ENCODE assay signal across 34 cellular contexts in genomic region chr5:2669913-2670312, GRCh38.
"Had no signal": no experiment of that assay in that cellular context is flagged by ENCODE, and none has a peak within 500 bp of the region (broad histone marks: within the 10 kb centered on the region; RNA-seq: fewer than 3 reads in every experiment).

No MANE protein-coding gene starts in this region.

- H3K4me3 ChIP-seq: adrenal gland, body of pancreas, breast epithelium had no signal

- DNase-seq: activated B cell treated with CpG ODN at 0.5 μM for 24 hours; activated CD4-positive, alpha-beta memory T cell treated with anti-CD3 and anti-CD28 coated beads for 36 hours; activated CD4-positive, alpha-beta T cell treated with anti-CD3 and anti-CD28 coated beads for 4 hours; activated CD4-positive, alpha-beta T cell treated with anti-CD3 and anti-CD28 coated beads, Interleukin-2, amount 10 ng/mL, durations not matched to agents 24 days and 14 days; activated CD4-positive, alpha-beta T cell treated with anti-CD3 and anti-CD28 coated beads, Interleukin-2, amount 50 U/mL, for 1 hour; activated CD4-positive, alpha-beta T cell treated with anti-CD3 and anti-CD28 coated beads, Interleukin-2, amount 50 U/mL, for 4 hours; activated CD4-positive, CD25-positive, alpha-beta regulatory T cell treated with anti-CD3 and anti-CD28 coated beads, Interleukin-2, amount 50 U/mL, for 72 hours; activated CD8-positive, alpha-beta memory T cell treated with anti-CD3 and anti-CD28 coated beads, Interleukin-2, amount 50 U/mL, for 4 hours; activated CD8-positive, alpha-beta T cell treated with anti-CD3 and anti-CD28 coated beads for 36 hours; activated effector memory CD4-positive, alpha-beta T cell treated with anti-CD3 and anti-CD28 coated beads, Interleukin-2, amount 50 U/mL, for 16 hours; activated gamma-delta T cell treated with Interleukin-2 at 50 U/mL for 16 hours; activated naive CD4-positive, alpha-beta T cell; activated naive CD4-positive, alpha-beta T cell treated with anti-CD3 and anti-CD28 coated beads for 36 hours; activated naive CD4-positive, alpha-beta T cell treated with anti-CD3 and anti-CD28 coated beads, Interleukin-2, amount 50 U/mL, for 16 hours; activated naive CD8-positive, alpha-beta T cell treated with anti-CD3 and anti-CD28 coated beads for 36 hours; activated T-cell treated with anti-CD3 and anti-CD28 coated beads for 4 hours; activated T-cell treated with anti-CD3 and anti-CD28 coated beads, Interleukin-2, amount 50 U/mL, for 1 hour; activated T-cell treated with anti-CD3 and anti-CD28 coated beads, Interleukin-2, amount 50 U/mL, for 4 hours; activated T-cell treated with anti-CD3 and anti-CD28 coated beads, Interleukin-2, amount 50 U/mL, for 72 hours; adrenal gland; amniotic stem cell; aorta; body of pancreas; brain microvascular endothelial cell; central memory CD4-positive, alpha-beta T cell; T-helper 1 cell; T-helper 2 cell; T-helper 9 cell had no signal

- H3K9me3 ChIP-seq: adrenal gland, body of pancreas, breast epithelium had no signal

- ATAC-seq: activated CD8-positive, alpha-beta T cell treated with anti-CD3 and anti-CD28 coated beads for 36 hours; activated naive CD4-positive, alpha-beta T cell treated with anti-CD3 and anti-CD28 coated beads, Interleukin-2, amount 50 U/mL, for 72 hours; activated T-cell treated with anti-CD3 and anti-CD28 coated beads, Interleukin-2, amount 50 U/mL, for 4 hours; activated T-cell treated with anti-CD3 and anti-CD28 coated beads, Interleukin-2, amount 50 U/mL, for 72 hours; activated T-helper 17 cell treated with anti-CD3 and anti-CD28 coated beads, Interleukin-2, amount 50 U/mL, for 72 hours; body of pancreas had no signal

- H3K36me3 ChIP-seq: adrenal gland, brain microvascular endothelial cell, breast epithelium had no signal

- H3K27me3 ChIP-seq: adrenal gland, body of pancreas, brain microvascular endothelial cell, breast epithelium had no signal

- FAIRE-seq: astrocyte, TTC549 had no signal

- H3K4me1 ChIP-seq: adrenal gland, body of pancreas, breast epithelium had no signal

- H3K27ac ChIP-seq: adrenal gland, body of pancreas, brain microvascular endothelial cell, breast epithelium, VCaP had no signal
